Comparison of ENCODE assay signal across 23 cellular contexts in genomic region chr20:32858189-32858588, GRCh38. TPM values are rescaled to one million over a fixed set of nuclear protein-coding genes. Genes with fewer than 3 reads are reported as not detected.
DNase-seq lines count a peak whose midpoint lies in the region; ATAC-seq, FAIRE-seq and TF ChIP-seq lines count a peak whose summit lies in the region.
"Had no signal": no experiment of that assay in that cellular context is flagged by ENCODE, and none has a peak within 500 bp of the region (broad histone marks: within the 10 kb centered on the region; RNA-seq: fewer than 3 reads in every experiment).

No MANE protein-coding gene starts in this region.

- H2AFZ ChIP-seq in H1 (ENCODE audit: low read length) (no peak overlapping the region), HepG2 (ENCODE audit: low read length) (no peak overlapping the region)

- intact Hi-C loops in HepG2 (cut with micrococcal nuclease; ENCODE audit: unreplicated experiment) = no loop called here

- POLR2A ChIA-PET in CD8-positive, alpha-beta memory T cell (lab: Charles Lee) = no interaction called here
- POLR2A ChIA-PET in H1 (lab: Charles Lee; ENCODE audit: partially characterized antibody) (interaction anchor here (0.6 to 1.7 kb wide), 4 partner anchors 9 to 38 kb away, joined by 3 to 6 read pairs (median 4); no protein-coding TSS in a partner anchor), HepG2 (lab: Yijun Ruan, JAX) (no interaction called here)

- peak overlapping the region; percentile 87 for H2BK120ac ChIP-seq in H1 (replicated peaks; ENCODE audit: low read depth, low read length)

- H3K27ac Mint-ChIP-seq in CD8-positive, alpha-beta memory T cell = peak overlapping the region in 7 of 8 donors; percentile 26 to 77 (median 43)

- TF ChIP-seq CTCF in H1 (IDR thresholded peaks at IDR 0.05; ENCODE audit: control extremely low read depth in 1 of 3, insufficient read depth in 1 of 3, low read depth in 1 of 3, low read length in 3 of 3) (no peak), HepG2 (CRISPR knock-in tag; IDR thresholded peaks at IDR 0.05) (no peak)

- H3K18ac ChIP-seq in H1 (ENCODE audit: extremely low read depth, low read length) = peak overlapping the region; percentile 40; the same call in 1 of the 2 replicates

- TF ChIP-seq POLR2A in H1 (IDR thresholded peaks at IDR 0.05; ENCODE audit: control extremely low read depth in 1 of 2, low read depth in 2 of 2, low read length in 2 of 2) = no peak
- TF ChIP-seq POLR2A in HepG2 (IDR thresholded peaks at IDR 0.05; ENCODE audit: insufficient read depth in 1 of 2, low read depth in 2 of 2, low read length in 2 of 2) = no peak

- no peak for TF ChIP-seq EP300 in H1 (IDR thresholded peaks at IDR 0.05; ENCODE audit: borderline replicate concordance in 1 of 2, low read depth in 2 of 2, low read length in 2 of 2)
- TF ChIP-seq EP300 in HepG2 (IDR thresholded peaks at IDR 0.05; ENCODE audit: low read depth in 2 of 2, low read length in 2 of 2) = no peak
- no peak for TF ChIP-seq EP300 in HepG2 (CRISPR knock-in tag; IDR thresholded peaks at IDR 0.05; ENCODE audit: borderline replicate concordance)

- no peaks in the 10 kb centered on the region for H3K9me3 ChIP-seq in CD8-positive, alpha-beta memory T cell (ENCODE audit: low read length)
- H3K9me3 ChIP-seq in HAP-1 = no peaks in the 10 kb centered on the region
- H3K9me3 ChIP-seq in H1 (ENCODE audit: insufficient read depth in 2 of 2, low read depth in 1 of 2, low read length in 1 of 2) = no peaks in the 10 kb centered on the region
- H3K9me3 ChIP-seq in HepG2 (ENCODE audit: low read length) = no peaks in the 10 kb centered on the region
- H3K9me3 ChIP-seq: Caco-2, psoas muscle, upper lobe of left lung had no signal

- no peaks in the 10 kb centered on the region; the same call in 1 of the 2 replicates for H3K79me1 ChIP-seq in H1 (ENCODE audit: low read depth, low read length)

- H3K27me3 ChIP-seq in CD8-positive, alpha-beta memory T cell (ENCODE audit: insufficient read depth, low read length, poor library complexity, severe bottlenecking) = no peaks in the 10 kb centered on the region
- H3K27me3 ChIP-seq in HAP-1 (ENCODE audit: low read depth) (no peaks in the 10 kb centered on the region), H1 (replicated peaks in 1 of 4; ENCODE audit: control insufficient read depth in 3 of 4, extremely low read depth in 1 of 4, insufficient read depth in 3 of 4, low read length in 3 of 4) (no peaks in the 10 kb centered on the region), HepG2 (ENCODE audit: control insufficient read depth in 1 of 2, insufficient read depth in 2 of 2, low read length in 2 of 2) (no peaks in the 10 kb centered on the region)
- H3K27me3 ChIP-seq: upper lobe of left lung had no signal

- in situ Hi-C loops in HAP-1 (cut with MboI; ENCODE audit: low sequenced_read_pairs) = loop anchor here (10.0 kb wide), 1 partner anchor 57 kb away; no protein-coding TSS in a partner anchor
- in situ Hi-C loops in HepG2 (cut with HindIII; ENCODE audit: extremely low pct_ligation_motif_present, low pct_unique_long_range_greater_than_20kb) = no loop called here

- H4K20me1 ChIP-seq in H1 (replicated peaks in 1 of 2; ENCODE audit: control insufficient read depth in 1 of 2, insufficient read depth in 2 of 2, low read length in 2 of 2) (no peaks in the 10 kb centered on the region), HepG2 (ENCODE audit: insufficient read depth, low read length) (no peaks in the 10 kb centered on the region)

- H2BK5ac ChIP-seq in H1 (ENCODE audit: low read depth, low read length) = peak overlapping the region; percentile 95

- no peaks in the 10 kb centered on the region for H3K4me1 ChIP-seq in CD8-positive, alpha-beta memory T cell (ENCODE audit: insufficient read depth, low read length)
- H3K4me1 ChIP-seq in HAP-1 (peaks cover 10% of the 10 kb centered on the region), H1 (replicated peaks in 1 of 4; ENCODE audit: control insufficient read depth in 3 of 4, insufficient read depth in 4 of 4, low read length in 3 of 4) (peaks cover 9 to 17% (median 11%) of the 10 kb centered on the region in 4 experiments; a peak in 6 of 7 replicates), HepG2 (ENCODE audit: insufficient read depth, low read length) (no peaks in the 10 kb centered on the region)
- H3K4me1 ChIP-seq: Caco-2, psoas muscle, upper lobe of left lung had no signal

- BruUV-seq in HepG2 (replicated peaks; lab: Mats Ljungman, UMichigan) = no TSS peak

- no peak overlapping the region for H3K4ac ChIP-seq in H1 (replicated peaks; ENCODE audit: insufficient read length, low read depth, low read length)

- H4K91ac ChIP-seq in H1 (replicated peaks; ENCODE audit: insufficient read length, low read length) = peak overlapping the region; percentile 92

- DNase-seq in CD8-positive, alpha-beta memory T cell = no peak
- DNase-seq in HAP-1 (ENCODE audit: low spot score in 2 of 2) = peak; percentile 18 to 51
- DNase-seq in H1 (ENCODE audit: low read depth in 1 of 2, low spot score in 2 of 2) = no peak
- DNase-seq in iPS-NIHi11 (ENCODE audit: low spot score) = peak; percentile 53
- DNase-seq in activated CD4-positive, alpha-beta T cell treated with anti-CD3 and anti-CD28 coated beads, Interleukin-2, amount 50 U/mL, for 4 hours = no peak
- no peak for DNase-seq in ecto neural progenitor cell (ENCODE audit: low spot score)
- no peak for DNase-seq in HepG2 (ENCODE audit: low spot score)
- DNase-seq: AML-193; mesenchymal stem cell; NCI-H1436; NCI-H82; PC-3; psoas muscle; stimulated activated naive CD8-positive, alpha-beta T cell treated with anti-CD3 and anti-CD28 coated beads, Interleukin-15, amount 100 ng/mL, for 72 hours; T1000; upper lobe of left lung had no signal

- peak overlapping the region; percentile 74 for H4K5ac ChIP-seq in H1 (ENCODE audit: insufficient read length, low read depth, low read length)

- H3K27me3 Mint-ChIP-seq in CD8-positive, alpha-beta memory T cell = no peaks in the 10 kb centered on the region
- H3K27me3 Mint-ChIP-seq: stimulated activated naive CD8-positive, alpha-beta T cell treated with anti-CD3 and anti-CD28 coated beads, Interleukin-15, amount 100 ng/mL, for 72 hours had no signal

- H3K4me1 Mint-ChIP-seq in CD8-positive, alpha-beta memory T cell = peaks cover 20 to 30% (median 29%) of the 10 kb centered on the region in 3 donors

- H2AK5ac ChIP-seq in H1 (ENCODE audit: low read depth, low read length) = peak overlapping the region; percentile 92; the same call in 1 of the 2 replicates

- no peak overlapping the region for H3K27ac ChIP-seq in CD8-positive, alpha-beta memory T cell (ENCODE audit: low read depth, low read length)
- H3K27ac ChIP-seq in H1 (ENCODE audit: low read depth, low read length) = no peak overlapping the region
- no peak overlapping the region for H3K27ac ChIP-seq in HepG2 (ENCODE audit: extremely low read length, insufficient read depth, low read length)
- H3K27ac ChIP-seq: psoas muscle, upper lobe of left lung had no signal

- H3K4me3 ChIP-seq in CD8-positive, alpha-beta memory T cell (ENCODE audit: low read length) = no peak overlapping the region
- H3K4me3 ChIP-seq in HAP-1 (no peak overlapping the region), H1 (ENCODE audit: extremely low read depth in 1 of 4, insufficient read depth in 2 of 4, low read depth in 3 of 4, low read length in 4 of 4) (peak overlapping the region in 1 of 4 experiments; percentile 21; a peak in 1 of 8 replicates), HepG2 (replicated peaks in 1 of 3; ENCODE audit: insufficient read depth in 1 of 3, low read depth in 2 of 3, low read length in 3 of 3) (no peak overlapping the region)
- H3K4me3 ChIP-seq: psoas muscle, upper lobe of left lung had no signal

- peaks cover 0 to 52% (median 14%) of the 10 kb centered on the region in 3 donors for H3K36me3 Mint-ChIP-seq in CD8-positive, alpha-beta memory T cell

- H3K9ac ChIP-seq in H1 (replicated peaks in 1 of 4; ENCODE audit: extremely low read depth in 1 of 4, low read depth in 3 of 4, low read length in 3 of 4) = no peak overlapping the region
- H3K9ac ChIP-seq in HepG2 (ENCODE audit: insufficient read depth, low read depth, low read length) = no peak overlapping the region

- no peak overlapping the region; the same call in 1 of the 2 replicates for H2BK15ac ChIP-seq in H1 (ENCODE audit: low read length)

- H3K4me2 ChIP-seq in H1 (ENCODE audit: insufficient read depth in 1 of 2, low read depth in 2 of 2, low read length in 2 of 2) (peak overlapping the region; percentile 36 to 46), HepG2 (ENCODE audit: low read depth, low read length) (no peak overlapping the region)

- CTCF ChIA-PET in CD8-positive, alpha-beta memory T cell (lab: Charles Lee) = no interaction called here
- CTCF ChIA-PET in H1 (lab: Charles Lee; ENCODE audit: partially characterized antibody) (interaction anchor here (0.6 to 1.5 kb wide), 3 partner anchors 15 to 81 kb away, joined by 3 read pairs; no protein-coding TSS in a partner anchor), HepG2 (lab: Yijun Ruan, JAX; ENCODE audit: low intra/inter-chr PET ratio, low total read pairs) (no interaction called here)

- no peak overlapping the region for H3K56ac ChIP-seq in H1 (replicated peaks; ENCODE audit: insufficient read length, low read depth, low read length)

- peak overlapping the region; percentile 94; the same call in 1 of the 2 replicates for H2BK12ac ChIP-seq in H1 (ENCODE audit: low read depth, low read length)

- H3K79me2 ChIP-seq in H1 (ENCODE audit: control insufficient read depth in 1 of 2, insufficient read depth in 2 of 2, low read length in 2 of 2) (no peaks in the 10 kb centered on the region; a peak in 1 of 4 replicates), HepG2 (ENCODE audit: insufficient read depth, low read length) (no peaks in the 10 kb centered on the region)

- no peak overlapping the region for H3K4me3 Mint-ChIP-seq in CD8-positive, alpha-beta memory T cell
- H3K4me3 Mint-ChIP-seq: nephron; stimulated activated naive CD8-positive, alpha-beta T cell treated with anti-CD3 and anti-CD28 coated beads, Interleukin-15, amount 100 ng/mL, for 72 hours had no signal

- H2BK20ac ChIP-seq in H1 (ENCODE audit: low read length) = no peak overlapping the region

- no peak overlapping the region for H3K14ac ChIP-seq in H1 (ENCODE audit: insufficient read length)

- H3K36me3 ChIP-seq in CD8-positive, alpha-beta memory T cell (ENCODE audit: insufficient read depth, low read length) = no peaks in the 10 kb centered on the region
- H3K36me3 ChIP-seq in HAP-1 (replicated peaks) = peaks cover 16% of the 10 kb centered on the region
- peaks cover 0 to 4% (median 1%) of the 10 kb centered on the region in 4 experiments; a peak in 2 of 8 replicates for H3K36me3 ChIP-seq in H1 (ENCODE audit: control insufficient read depth in 2 of 4, insufficient read depth in 4 of 4, low read length in 3 of 4)
- H3K36me3 ChIP-seq in HepG2 (replicated peaks in 1 of 2; ENCODE audit: control insufficient read depth in 1 of 2, insufficient read depth in 2 of 2, low read length in 2 of 2) = peaks cover 4 to 18% of the 10 kb centered on the region in 2 experiments; a peak in 3 of 5 replicates

- H4K8ac ChIP-seq in H1 (ENCODE audit: extremely low read depth, insufficient read depth, low read length) = no peak overlapping the region

- TF ChIP-seq RAD21 in H1 (IDR thresholded peaks at IDR 0.05 in 1 of 2, conservative IDR thresholded peaks at IDR 0.05 in 1 of 2; ENCODE audit: low read depth in 2 of 2, low read length in 2 of 2) (no peak), HepG2 (CRISPR knock-in tag; IDR thresholded peaks at IDR 0.05) (no peak)

- ATAC-seq in HepG2 = no peak
- ATAC-seq: activated CD4-positive, CD25-positive, alpha-beta regulatory T cell treated with anti-CD3 and anti-CD28 coated beads, Interleukin-2, amount 50 U/mL, for 24 hours; PC-3; psoas muscle; stimulated activated naive CD8-positive, alpha-beta T cell treated with anti-CD3 and anti-CD28 coated beads, Interleukin-15, amount 100 ng/mL, for 72 hours had no signal

- WGBS in H1 (ENCODE audit: extremely low coverage in 1 of 2, insufficient coverage in 1 of 2, insufficient read length in 1 of 2, insufficient replicate concordance in 2 of 2, low coverage in 1 of 2, low lambda C conversion rate in 2 of 2, missing lambda C conversion rate in 1 of 2), 2 experiments = 33% methylated on average over 2 of the region's 2 CpGs; no CpG with 5 or more reads in 1 of the 2 experiments
- 98% methylated on average over 2 of the region's 2 CpGs for WGBS in HepG2 (ENCODE audit: low lambda C conversion rate)

- peak; percentile 92 for FAIRE-seq in H1 (lab: Jason Lieb, UNC)
- FAIRE-seq in HepG2 (lab: Jason Lieb, UNC) = no peak

- no peak overlapping the region for H3K23ac ChIP-seq in H1 (ENCODE audit: insufficient read length)

- H3K23me2 ChIP-seq in H1 (ENCODE audit: low read depth, low read length) = no peaks in the 10 kb centered on the region

- no peaks in the 10 kb centered on the region for H3K9me3 Mint-ChIP-seq in CD8-positive, alpha-beta memory T cell
- H3K9me3 Mint-ChIP-seq: nephron; stimulated activated naive CD8-positive, alpha-beta T cell treated with anti-CD3 and anti-CD28 coated beads, Interleukin-15, amount 100 ng/mL, for 72 hours had no signal

RNA-seq across cellular contexts. Expression of gene EFCAB8, which starts 0.5 kb away (rescaled TPM):
- under 1 TPM; 0.35 to 0.69 TPM for total RNA-seq in CD8-positive, alpha-beta memory T cell
- polyA plus RNA-seq in CD8-positive, alpha-beta memory T cell = not detected
- 0.20 TPM in 1 of 2 replicates, not detected in the other for total RNA-seq in H1 (2021; fragmentation: NEBNext Ultra II Directional; extraction: Animal tissue kit (Norgen Biotek cat#: 25700))
- polyA plus RNA-seq in H1 (2011; rRNA removed) = 0.02 and 0.06 TPM in 2 replicates
- 0.10 TPM for polyA plus RNA-seq in H1 (2011; cell fraction: cytosol; rRNA removed)
- 0.30 TPM for polyA plus RNA-seq in H1 (2011; cell fraction: nucleus; rRNA removed)
- polyA plus RNA-seq in H1 (2012, experiment 1 of 2) = 0.04 to 0.05 TPM in 2 of 4 replicates, not detected in the others
- polyA plus RNA-seq in H1 (2012, experiment 2 of 2) = not detected
- polyA plus RNA-seq in H1 (2013, experiment 1 of 2) = 0.12 TPM
- 0.13 TPM for polyA plus RNA-seq in H1 (2013, experiment 2 of 2)
- polyA minus RNA-seq in H1 (2011; rRNA and poly(A)+ RNA removed) = 0.24 and 0.79 TPM in 2 replicates
- not detected for polyA minus RNA-seq in H1 (2011; cell fraction: cytosol; rRNA and poly(A)+ RNA removed)
- 0.90 TPM for polyA minus RNA-seq in H1 (2011; cell fraction: nucleus; rRNA and poly(A)+ RNA removed)
- 0.22 TPM in 1 of 2 replicates, not detected in the other for total RNA-seq in HepG2 (2016; rRNA removed; fragmentation: Illumina TruSeq; extraction: Trizol)
- total RNA-seq in HepG2 (2016; cell fraction: cytosol; rRNA removed; fragmentation: Illumina TruSeq; extraction: Trizol; ENCODE audit: low read depth) = 0.10 TPM in 1 of 2 replicates, not detected in the other
- not detected in 2 replicates for total RNA-seq in HepG2 (2016; cell fraction: insoluble cytoplasmic fraction; rRNA removed; fragmentation: Illumina TruSeq; extraction: Trizol)
- total RNA-seq in HepG2 (2016; cell fraction: membrane; rRNA removed; fragmentation: Illumina TruSeq; extraction: Trizol) = not detected in 2 replicates
- total RNA-seq in HepG2 (2016; cell fraction: nucleus; rRNA removed; fragmentation: Illumina TruSeq; extraction: Trizol) = 0.72 TPM in 1 of 2 replicates, not detected in the other
- 0.15 TPM in 1 of 2 replicates, not detected in the other for polyA plus RNA-seq in HepG2 (2011; rRNA removed)
- polyA plus RNA-seq in HepG2 (2011; cell fraction: cytosol; rRNA removed) = not detected in 2 replicates
- 0.31 and 1.2 TPM in 2 replicates for polyA plus RNA-seq in HepG2 (2011; cell fraction: nucleus; rRNA removed)
- polyA plus RNA-seq in HepG2 (2012) = not detected in 2 replicates
- not detected in 2 replicates for polyA plus RNA-seq in HepG2 (2016; cell fraction: cytosol; fragmentation: Illumina TruSeq; extraction: Trizol; ENCODE audit: low read depth)
- not detected in 2 replicates for polyA plus RNA-seq in HepG2 (2016; cell fraction: insoluble cytoplasmic fraction; fragmentation: Illumina TruSeq; extraction: Trizol; ENCODE audit: low read depth)
- polyA plus RNA-seq in HepG2 (2016; cell fraction: membrane; fragmentation: Illumina TruSeq; extraction: Trizol; ENCODE audit: low read depth) = not detected in 2 replicates
- 0.62 and 0.75 TPM in 2 replicates for polyA plus RNA-seq in HepG2 (2016; cell fraction: nucleus; fragmentation: Illumina TruSeq; extraction: Trizol; ENCODE audit: insufficient read depth, low read depth)
- not detected in 2 replicates for polyA minus RNA-seq in HepG2 (2011; rRNA and poly(A)+ RNA removed; ENCODE audit: low replicate concordance)
- polyA minus RNA-seq in HepG2 (2011; cell fraction: cytosol; rRNA and poly(A)+ RNA removed) = not detected in 2 replicates
- polyA minus RNA-seq in HepG2 (2011; cell fraction: nucleus; rRNA and poly(A)+ RNA removed) = not detected in 2 replicates
- total RNA-seq: dermis microvascular lymphatic vessel endothelial cell, M059J, PC-3, SK-MEL-5, skeletal muscle tissue had no signal

RNA-seq across cellular contexts. Expression of gene MAPRE1, which starts 38.4 kb away (rescaled TPM):
- 100 to 1,000 TPM; 154 to 159 TPM for total RNA-seq in CD8-positive, alpha-beta memory T cell
- polyA plus RNA-seq in CD8-positive, alpha-beta memory T cell = 96.3 TPM
- total RNA-seq in H1 (2021; fragmentation: NEBNext Ultra II Directional; extraction: Animal tissue kit (Norgen Biotek cat#: 25700)) = 170 and 173 TPM in 2 replicates
- 51.9 and 74.5 TPM in 2 replicates for polyA plus RNA-seq in H1 (2011; rRNA removed)
- 98.6 TPM for polyA plus RNA-seq in H1 (2011; cell fraction: cytosol; rRNA removed)
- 20.6 TPM for polyA plus RNA-seq in H1 (2011; cell fraction: nucleus; rRNA removed)
- polyA plus RNA-seq in H1 (2012, experiment 1 of 2) = 98.2 to 158 TPM (median 111 TPM) in 4 replicates
- polyA plus RNA-seq in H1 (2012, experiment 2 of 2) = 22.4 TPM
- polyA plus RNA-seq in H1 (2013, experiment 1 of 2) = 83.8 TPM
- polyA plus RNA-seq in H1 (2013, experiment 2 of 2) = 85.3 TPM
- 78.7 and 87.3 TPM in 2 replicates for polyA minus RNA-seq in H1 (2011; rRNA and poly(A)+ RNA removed)
- polyA minus RNA-seq in H1 (2011; cell fraction: cytosol; rRNA and poly(A)+ RNA removed) = 59.3 TPM
- 32.8 TPM for polyA minus RNA-seq in H1 (2011; cell fraction: nucleus; rRNA and poly(A)+ RNA removed)
- total RNA-seq in HepG2 (2016; rRNA removed; fragmentation: Illumina TruSeq; extraction: Trizol) = 190 and 342 TPM in 2 replicates
- 23.7 and 27.2 TPM in 2 replicates for total RNA-seq in HepG2 (2016; cell fraction: cytosol; rRNA removed; fragmentation: Illumina TruSeq; extraction: Trizol; ENCODE audit: low read depth)
- total RNA-seq in HepG2 (2016; cell fraction: insoluble cytoplasmic fraction; rRNA removed; fragmentation: Illumina TruSeq; extraction: Trizol) = 187 and 334 TPM in 2 replicates
- total RNA-seq in HepG2 (2016; cell fraction: membrane; rRNA removed; fragmentation: Illumina TruSeq; extraction: Trizol) = 91.1 and 97.7 TPM in 2 replicates
- 103 and 108 TPM in 2 replicates for total RNA-seq in HepG2 (2016; cell fraction: nucleus; rRNA removed; fragmentation: Illumina TruSeq; extraction: Trizol)
- 62.1 and 76.0 TPM in 2 replicates for polyA plus RNA-seq in HepG2 (2011; rRNA removed)
- polyA plus RNA-seq in HepG2 (2011; cell fraction: cytosol; rRNA removed) = 51.6 and 80.9 TPM in 2 replicates
- 20.7 and 30.2 TPM in 2 replicates for polyA plus RNA-seq in HepG2 (2011; cell fraction: nucleus; rRNA removed)
- polyA plus RNA-seq in HepG2 (2012) = 141 and 152 TPM in 2 replicates
- 28.5 and 29.5 TPM in 2 replicates for polyA plus RNA-seq in HepG2 (2016; cell fraction: cytosol; fragmentation: Illumina TruSeq; extraction: Trizol; ENCODE audit: low read depth)
- 374 and 399 TPM in 2 replicates for polyA plus RNA-seq in HepG2 (2016; cell fraction: insoluble cytoplasmic fraction; fragmentation: Illumina TruSeq; extraction: Trizol; ENCODE audit: low read depth)
- 73.8 and 81.9 TPM in 2 replicates for polyA plus RNA-seq in HepG2 (2016; cell fraction: membrane; fragmentation: Illumina TruSeq; extraction: Trizol; ENCODE audit: low read depth)
- 134 and 143 TPM in 2 replicates for polyA plus RNA-seq in HepG2 (2016; cell fraction: nucleus; fragmentation: Illumina TruSeq; extraction: Trizol; ENCODE audit: insufficient read depth, low read depth)
- polyA minus RNA-seq in HepG2 (2011; rRNA and poly(A)+ RNA removed; ENCODE audit: low replicate concordance) = 44.6 and 56.4 TPM in 2 replicates
- 59.3 and 68.8 TPM in 2 replicates for polyA minus RNA-seq in HepG2 (2011; cell fraction: cytosol; rRNA and poly(A)+ RNA removed)
- polyA minus RNA-seq in HepG2 (2011; cell fraction: nucleus; rRNA and poly(A)+ RNA removed) = 42.7 and 48.6 TPM in 2 replicates

Comparison
In these comparisons a context has a peak if more than half of its experiments do, and no peak if none do; other contexts are left out.
1. DNase-seq: peak in HAP-1 (2 of 2) and iPS-NIHi11 (single experiment); none in CD8-positive, alpha-beta memory T cell (0 of 5), H1 (0 of 2), activated CD4-positive, alpha-beta T cell treated with anti-CD3 and anti-CD28 coated beads, Interleukin-2, amount 50 U/mL, for 4 hours (0 of 2), ecto neural progenitor cell (single experiment) and HepG2 (single experiment).